Comparison of ENCODE assay signal across 23 cellular contexts in genomic region chr17:2972749-2973148, GRCh38.
"Had no signal": no experiment of that assay in that cellular context is flagged by ENCODE, and none has a peak within 500 bp of the region (broad histone marks: within the 10 kb centered on the region; RNA-seq: fewer than 3 reads in every experiment).

No MANE protein-coding gene starts in this region.

- H3K36me3 Mint-ChIP-seq: activated naive CD8-positive, alpha-beta T cell treated with anti-CD3 and anti-CD28 coated beads, Interleukin-2, amount 10 ng/mL, durations not matched to agents 7 days and 5 days had no signal

- H3K4me3 ChIP-seq: breast epithelium, colonic mucosa, dorsolateral prefrontal cortex, gastroesophageal sphincter, ovary, psoas muscle, right atrium auricular region, tibial artery had no signal

- DNase-seq: activated CD4-positive, alpha-beta T cell treated with anti-CD3 and anti-CD28 coated beads, Interleukin-2, amount 50 U/mL, for 4 hours; activated naive CD4-positive, alpha-beta T cell treated with Interleukin-2 at 50 U/mL for 16 hours; activated naive CD8-positive, alpha-beta T cell treated with anti-CD3 and anti-CD28 coated beads, Interleukin-2, amount 10 ng/mL, durations not matched to agents 7 days and 5 days; activated T-cell treated with anti-CD3 and anti-CD28 coated beads, Interleukin-2, amount 50 U/mL, for 4 hours; amniotic stem cell; colonic mucosa; dorsolateral prefrontal cortex; hypothalamus; left ventricle myocardium superior; mammary epithelial cell; psoas muscle; stimulated activated CD4-positive, alpha-beta T cell treated with anti-CD3 and anti-CD28 coated beads, Interleukin-12 subunit alpha, Interleukin-12 subunit beta, amount 100 ng/mL, for 4 hours; stimulated activated CD4-positive, alpha-beta T cell treated with anti-CD3 and anti-CD28 coated beads, Interleukin-4, amount 100 ng/mL, for 4 hours; stimulated activated naive CD8-positive, alpha-beta T cell treated with anti-CD3 and anti-CD28 coated beads, Interleukin-15, amount 100 ng/mL, for 72 hours; T-helper 9 cell; tibial artery had no signal

- H3K27me3 Mint-ChIP-seq: stimulated activated naive CD8-positive, alpha-beta T cell treated with anti-CD3 and anti-CD28 coated beads, Interleukin-15, amount 100 ng/mL, for 72 hours had no signal

- H3K4me1 Mint-ChIP-seq: activated naive CD8-positive, alpha-beta T cell treated with anti-CD3 and anti-CD28 coated beads, Interleukin-2, amount 10 ng/mL, durations not matched to agents 7 days and 5 days; nephron; stimulated activated naive CD8-positive, alpha-beta T cell treated with anti-CD3 and anti-CD28 coated beads, Interleukin-15, amount 100 ng/mL, for 72 hours had no signal

- H3K36me3 ChIP-seq: breast epithelium, colonic mucosa, gastroesophageal sphincter, ovary, right atrium auricular region, tibial artery had no signal

- H3K4me3 Mint-ChIP-seq: activated naive CD8-positive, alpha-beta T cell treated with anti-CD3 and anti-CD28 coated beads, Interleukin-2, amount 10 ng/mL, durations not matched to agents 7 days and 5 days; activated T-cell treated with anti-CD3 and anti-CD28 coated beads, Interleukin-2, amount 50 U/mL, for 4 hours; mesothelial cell of epicardium; nephron; stimulated activated naive CD8-positive, alpha-beta T cell treated with anti-CD3 and anti-CD28 coated beads, Interleukin-15, amount 100 ng/mL, for 72 hours had no signal

- H3K4me1 ChIP-seq: breast epithelium, colonic mucosa, psoas muscle, right atrium auricular region, tibial artery had no signal

- H3K27me3 ChIP-seq: breast epithelium, colonic mucosa, dorsolateral prefrontal cortex, gastroesophageal sphincter, neutrophil, ovary, right atrium auricular region, tibial artery had no signal

- H3K27ac Mint-ChIP-seq: activated naive CD8-positive, alpha-beta T cell treated with anti-CD3 and anti-CD28 coated beads, Interleukin-2, amount 10 ng/mL, durations not matched to agents 7 days and 5 days; mesothelial cell of epicardium; nephron; stimulated activated naive CD8-positive, alpha-beta T cell treated with anti-CD3 and anti-CD28 coated beads, Interleukin-15, amount 100 ng/mL, for 72 hours had no signal

- H3K9me3 ChIP-seq: breast epithelium, colonic mucosa, gastroesophageal sphincter, neutrophil, ovary, psoas muscle, right atrium auricular region had no signal

- ATAC-seq: activated T-cell treated with anti-CD3 and anti-CD28 coated beads, Interleukin-2, amount 50 U/mL, for 4 hours; gastroesophageal sphincter; left ventricle myocardium superior; psoas muscle; stimulated activated naive CD8-positive, alpha-beta T cell treated with anti-CD3 and anti-CD28 coated beads, Interleukin-15, amount 100 ng/mL, for 72 hours had no signal

- H3K9me3 Mint-ChIP-seq: activated naive CD8-positive, alpha-beta T cell treated with anti-CD3 and anti-CD28 coated beads, Interleukin-2, amount 10 ng/mL, durations not matched to agents 7 days and 5 days; activated T-cell treated with anti-CD3 and anti-CD28 coated beads, Interleukin-2, amount 50 U/mL, for 4 hours had no signal

- H3K27ac ChIP-seq: breast epithelium, colonic mucosa, dorsolateral prefrontal cortex, gastroesophageal sphincter, neutrophil, ovary, psoas muscle, right atrium auricular region, tibial artery had no signal
